In genomic region chr6:146110990-146111389, GRCh38 we compare ENCODE assay signal across 5 cellular contexts.
"Had no signal": no experiment of that assay in that cellular context is flagged by ENCODE, and none has a peak within 500 bp of the region (broad histone marks: within the 10 kb centered on the region; RNA-seq: fewer than 3 reads in every experiment).

No MANE protein-coding gene starts in this region.

- ATAC-seq: GM23338 had no signal

- H3K36me3 ChIP-seq: HAP-1 had no signal

- H3K4me2 ChIP-seq: GM23338 had no signal

- H3K4me3 ChIP-seq: GM23338, HAP-1 had no signal

- DNase-seq: H7, KBM-7 had no signal

- FAIRE-seq: HTR-8/SVneo had no signal

- H2AFZ ChIP-seq: GM23338 had no signal

- H3K9me3 ChIP-seq: HAP-1 had no signal

- H3K4me1 ChIP-seq: HAP-1 had no signal
